8 cellular contexts compared by ENCODE assay signal in genomic region chr21:38170283-38170682, GRCh38.
DNase-seq lines count a peak whose midpoint lies in the region; ATAC-seq, FAIRE-seq and TF ChIP-seq lines count a peak whose summit lies in the region.

No MANE protein-coding gene starts in this region.

- POLR2A ChIA-PET in SK-N-SH (lab: Yijun Ruan, JAX), result no interaction called here

- no peaks in the 10 kb centered on the region for H3K9me3 ChIP-seq in SK-N-SH
- H3K9me3 ChIP-seq in kidney (ENCODE audit: control insufficient read depth in 1 of 2, low read length in 2 of 2), result no peaks in the 10 kb centered on the region

- H2AFZ ChIP-seq in SK-N-SH (ENCODE audit: low read depth), result no peak overlapping the region

- ATAC-seq in GM21526 (IDR thresholded peaks at IDR 0.05; ENCODE audit: low FRiP score, unreplicated experiment) (no peak), GM21528 (IDR thresholded peaks at IDR 0.05; ENCODE audit: low FRiP score, unreplicated experiment) (no peak)

- no peaks in the 10 kb centered on the region for H3F3A ChIP-seq in SK-N-SH (replicated peaks; ENCODE audit: insufficient read depth)

- H4K20me1 ChIP-seq in SK-N-SH (ENCODE audit: insufficient read depth), result no peaks in the 10 kb centered on the region

- H3K27ac ChIP-seq in SK-N-SH (ENCODE audit: low read depth in 2 of 2, low read length in 1 of 2), result no peak overlapping the region
- no peak overlapping the region for H3K27ac ChIP-seq in kidney (ENCODE audit: low read depth in 2 of 2, low read length in 2 of 2)

- in situ Hi-C loops in ACHN (cut with HindIII; ENCODE audit: low pct_ligation_motif_present, low pct_unique_long_range_greater_than_20kb, low sequenced_read_pairs), result loop anchor here (25.0 kb wide), 1 partner anchor 192 kb away; no protein-coding TSS in a partner anchor

- H3K9ac ChIP-seq in SK-N-SH (no peak overlapping the region), kidney (ENCODE audit: low read length in 2 of 2) (no peak overlapping the region)

- H3K4me3 ChIP-seq in GM12875 (ENCODE audit: low read depth, low read length) (no peak overlapping the region), SK-N-SH (ENCODE audit: low read depth in 2 of 2, low read length in 1 of 2) (no peak overlapping the region), kidney (ENCODE audit: low read length in 2 of 2) (no peak overlapping the region)

- DNase-seq in ACHN (peak; percentile 44), SK-N-SH (no peak), kidney (no peak), HuH-7.5 (ENCODE audit: low spot score) (no peak), T-helper 1 cell (no peak)

- no peak for FAIRE-seq in kidney (lab: Jason Lieb, UNC)

- TF ChIP-seq CTCF in GM12875 (IDR thresholded peaks at IDR 0.05; ENCODE audit: borderline replicate concordance, insufficient read depth, low read depth, low read length) (peak; percentile 38; the same call in 1 of the 2 replicates), SK-N-SH (IDR thresholded peaks at IDR 0.05) (peak; percentile 51), kidney (IDR thresholded peaks at IDR 0.05; ENCODE audit: borderline replicate concordance, extremely low read depth, insufficient read depth) (peak; percentile 70)

- peaks cover 0 to 10% of the 10 kb centered on the region in 2 experiments; a peak in 1 of 4 replicates for H3K4me1 ChIP-seq in SK-N-SH (ENCODE audit: control insufficient read depth in 1 of 2, insufficient read depth in 2 of 2, low read depth in 1 of 2, low read length in 1 of 2)
- H3K4me1 ChIP-seq in kidney (ENCODE audit: control insufficient read depth in 1 of 2, insufficient read depth in 1 of 2, low read depth in 1 of 2, low read length in 2 of 2), result peaks cover 6 to 17% of the 10 kb centered on the region in 2 donors

- no peaks in the 10 kb centered on the region for H3K9me2 ChIP-seq in SK-N-SH

- H3K36me3 ChIP-seq in SK-N-SH (replicated peaks in 1 of 2; ENCODE audit: control insufficient read depth in 1 of 2, insufficient read depth in 2 of 2, low read length in 1 of 2) (no peaks in the 10 kb centered on the region), kidney (ENCODE audit: control insufficient read depth in 1 of 2, insufficient read depth in 2 of 2, low read length in 2 of 2) (no peaks in the 10 kb centered on the region)

- no peaks in the 10 kb centered on the region for H3K27me3 ChIP-seq in SK-N-SH (ENCODE audit: insufficient read depth)

- CTCF ChIA-PET in SK-N-SH (lab: Yijun Ruan, JAX), result interaction anchor here (0.6 to 1.5 kb wide), 4 partner anchors 9 to 484 kb away, joined by 3 to 4 read pairs (median 3); no protein-coding TSS in a partner anchor

- TF ChIP-seq RAD21 in SK-N-SH (IDR thresholded peaks at IDR 0.05; ENCODE audit: low read length), result peak; percentile 37; the same call in 1 of the 2 replicates

- intact Hi-C loops in kidney (cut with DNase I), result no loop called here

- TF ChIP-seq EP300 in SK-N-SH (IDR thresholded peaks at IDR 0.05; ENCODE audit: borderline replicate concordance in 1 of 2, low read depth in 1 of 2, low read length in 1 of 2), result no peak

- WGBS in SK-N-SH (ENCODE audit: low lambda C conversion rate), result 0% methylated on average over 2 of the region's 2 CpGs

- H3K79me2 ChIP-seq in SK-N-SH (ENCODE audit: insufficient read depth), result no peaks in the 10 kb centered on the region

- no peak overlapping the region for H3K4me2 ChIP-seq in SK-N-SH

TF ChIP-seq in SK-N-SH, 30 proteins besides CTCF, POLR2A, EP300 and RAD21:
- TF ChIP-seq MEF2A (IDR thresholded peaks at IDR 0.05; ENCODE audit: borderline replicate concordance, low read depth) (no peak), SMC3 (IDR thresholded peaks at IDR 0.05; ENCODE audit: low read depth, low read length) (peak; percentile 32; the same call in 1 of the 2 replicates)
